ENCODE assay signal across 24 cellular contexts in genomic region chr6:166166314-166167257, GRCh38. TPM values are rescaled to one million over a fixed set of nuclear protein-coding genes. Genes with fewer than 3 reads are reported as not detected.
DNase-seq lines count a peak whose midpoint lies in the region; ATAC-seq and TF ChIP-seq lines count a peak whose summit lies in the region.
"Had no signal": no experiment of that assay in that cellular context is flagged by ENCODE, and none has a peak within 500 bp of the region (broad histone marks: within the 10 kb centered on the region; RNA-seq: fewer than 3 reads in every experiment).

No MANE protein-coding gene starts in this region.

- DNase-seq in GM06990 (ENCODE audit: extremely low read depth, insufficient read length), result no peak
- DNase-seq in NT2/D1 (ENCODE audit: low read depth, low spot score), result no peak
- DNase-seq in neural progenitor cell (ENCODE audit: low spot score), result peak; percentile 38
- no peak for DNase-seq in NCI-H226
- DNase-seq in GDM1 (lab: John Stamatoyannopoulos, UW), result no peak
- DNase-seq: activated CD4-positive, alpha-beta T cell treated with anti-CD3 and anti-CD28 coated beads, Interleukin-2, amount 50 U/mL, for 48 hours; activated T-cell treated with anti-CD3 and anti-CD28 coated beads, Interleukin-2, amount 50 U/mL, for 1 hour; left cardiac atrium; midbrain; NCI-H187 treated with DMSO at 0.1 percent for 48 hours; nucleus accumbens; right cardiac atrium; stimulated activated CD4-positive, alpha-beta T cell treated with anti-CD3 and anti-CD28 coated beads, Interleukin-15, amount 100 ng/mL, for 24 hours; T-helper 17 cell had no signal

- H3K4me3 Mint-ChIP-seq in neural progenitor cell, result peak overlapping the region; percentile 77

- H3K4me1 Mint-ChIP-seq in neural progenitor cell, result peaks cover 23% of the 10 kb centered on the region

- H3K4me3 ChIP-seq in GM06990 (replicated peaks; ENCODE audit: low read depth, low read length) (peak overlapping the region; percentile 66), NT2/D1 (ENCODE audit: insufficient read length, low read depth) (peak overlapping the region; percentile 43), iPS-11a (ENCODE audit: low read depth, low read length) (peak overlapping the region; percentile 44), neural progenitor cell (peak overlapping the region; percentile 51)

- peaks cover 8% of the 10 kb centered on the region for H3F3A ChIP-seq in neural progenitor cell (ENCODE audit: low read depth)

- H4K20me1 ChIP-seq in neural progenitor cell (ENCODE audit: low read depth), result peaks cover 51% of the 10 kb centered on the region

- H3K9me3 Mint-ChIP-seq in neural progenitor cell, result peaks cover 13% of the 10 kb centered on the region
- H3K9me3 Mint-ChIP-seq: activated naive CD4-positive, alpha-beta T cell treated with anti-CD3 and anti-CD28 coated beads, Interleukin-2, amount 50 U/mL, for 72 hours had no signal

- H3K4me1 ChIP-seq in NT2/D1 (ENCODE audit: insufficient read depth, insufficient read length), result peaks cover 2% of the 10 kb centered on the region
- peaks cover 37% of the 10 kb centered on the region for H3K4me1 ChIP-seq in neural progenitor cell

- H3K27ac Mint-ChIP-seq in neural progenitor cell, result no peak overlapping the region
- H3K27ac Mint-ChIP-seq: activated naive CD4-positive, alpha-beta T cell treated with anti-CD3 and anti-CD28 coated beads, Interleukin-2, amount 50 U/mL, for 72 hours; T-helper 17 cell had no signal

- peak overlapping the region; percentile 46 for H2AFZ ChIP-seq in neural progenitor cell (replicated peaks)

- peak overlapping the region; percentile 90 for H3K4me2 ChIP-seq in neural progenitor cell

- peaks cover 18% of the 10 kb centered on the region for H3K36me3 ChIP-seq in GM06990 (ENCODE audit: control insufficient read depth, insufficient read depth, low read length)
- H3K36me3 ChIP-seq in NT2/D1 (ENCODE audit: insufficient read depth, insufficient read length, low read length), result peaks cover 25% of the 10 kb centered on the region
- H3K36me3 ChIP-seq in neural progenitor cell, result no peaks in the 10 kb centered on the region
- H3K36me3 ChIP-seq: suprapubic skin had no signal

- H3K27me3 Mint-ChIP-seq in neural progenitor cell (ENCODE audit: insufficient read depth, low read depth), result peaks cover 77% of the 10 kb centered on the region

- no peaks in the 10 kb centered on the region for H3K36me3 Mint-ChIP-seq in neural progenitor cell
- H3K36me3 Mint-ChIP-seq: activated naive CD4-positive, alpha-beta T cell treated with anti-CD3 and anti-CD28 coated beads, Interleukin-2, amount 50 U/mL, for 72 hours had no signal

- H3K9ac ChIP-seq in NT2/D1 (ENCODE audit: insufficient read length, low read depth), result peak overlapping the region; percentile 61
- H3K9ac ChIP-seq in neural progenitor cell, result no peak overlapping the region

- no peaks in the 10 kb centered on the region for H3K79me2 ChIP-seq in neural progenitor cell (ENCODE audit: low read depth)

- H3K9me3 ChIP-seq in NT2/D1 (ENCODE audit: insufficient read depth, low read length) (no peaks in the 10 kb centered on the region), neural progenitor cell (ENCODE audit: low read depth) (no peaks in the 10 kb centered on the region)
- H3K9me3 ChIP-seq: suprapubic skin had no signal

- no peaks in the 10 kb centered on the region for H3K27me3 ChIP-seq in GM06990 (replicated peaks; ENCODE audit: control insufficient read depth, insufficient read depth, low read length)
- H3K27me3 ChIP-seq in NT2/D1 (ENCODE audit: insufficient read depth, insufficient read length), result peaks cover 85% of the 10 kb centered on the region
- peaks cover 96% of the 10 kb centered on the region for H3K27me3 ChIP-seq in neural progenitor cell

- ATAC-seq in HG03196 (IDR thresholded peaks at IDR 0.05; ENCODE audit: unreplicated experiment) (no peak), HG03571 (IDR thresholded peaks at IDR 0.05; ENCODE audit: unreplicated experiment) (no peak)
- ATAC-seq: activated naive CD4-positive, alpha-beta T cell treated with anti-CD3 and anti-CD28 coated beads, Interleukin-2, amount 50 U/mL, for 72 hours; right cardiac atrium; T-helper 17 cell had no signal

- H3K27ac ChIP-seq in neural progenitor cell, result no peak overlapping the region
- H3K27ac ChIP-seq: HL-60, suprapubic skin, VCaP had no signal

- TF ChIP-seq CTCF in GM06990 (IDR thresholded peaks at IDR 0.05; ENCODE audit: insufficient read depth, low read length, poor library complexity, severe bottlenecking) (no peak), neural progenitor cell (IDR thresholded peaks at IDR 0.05) (no peak)

RNA-seq across cellular contexts. Expression of gene TBXT, which starts 1.1 kb away (rescaled TPM):
- total RNA-seq in neural progenitor cell (ENCODE audit: low replicate concordance), result not detected in 2 replicates
- total RNA-seq: activated naive CD4-positive, alpha-beta T cell treated with anti-CD3 and anti-CD28 coated beads, Interleukin-2, amount 50 U/mL, for 72 hours; fibroblast of villous mesenchyme; H4; left cardiac atrium; right cardiac atrium; SK-MEL-5; suprapubic skin; T-helper 17 cell had no signal
